22 cellular contexts compared by ENCODE assay signal in the genomic region with DNA sequence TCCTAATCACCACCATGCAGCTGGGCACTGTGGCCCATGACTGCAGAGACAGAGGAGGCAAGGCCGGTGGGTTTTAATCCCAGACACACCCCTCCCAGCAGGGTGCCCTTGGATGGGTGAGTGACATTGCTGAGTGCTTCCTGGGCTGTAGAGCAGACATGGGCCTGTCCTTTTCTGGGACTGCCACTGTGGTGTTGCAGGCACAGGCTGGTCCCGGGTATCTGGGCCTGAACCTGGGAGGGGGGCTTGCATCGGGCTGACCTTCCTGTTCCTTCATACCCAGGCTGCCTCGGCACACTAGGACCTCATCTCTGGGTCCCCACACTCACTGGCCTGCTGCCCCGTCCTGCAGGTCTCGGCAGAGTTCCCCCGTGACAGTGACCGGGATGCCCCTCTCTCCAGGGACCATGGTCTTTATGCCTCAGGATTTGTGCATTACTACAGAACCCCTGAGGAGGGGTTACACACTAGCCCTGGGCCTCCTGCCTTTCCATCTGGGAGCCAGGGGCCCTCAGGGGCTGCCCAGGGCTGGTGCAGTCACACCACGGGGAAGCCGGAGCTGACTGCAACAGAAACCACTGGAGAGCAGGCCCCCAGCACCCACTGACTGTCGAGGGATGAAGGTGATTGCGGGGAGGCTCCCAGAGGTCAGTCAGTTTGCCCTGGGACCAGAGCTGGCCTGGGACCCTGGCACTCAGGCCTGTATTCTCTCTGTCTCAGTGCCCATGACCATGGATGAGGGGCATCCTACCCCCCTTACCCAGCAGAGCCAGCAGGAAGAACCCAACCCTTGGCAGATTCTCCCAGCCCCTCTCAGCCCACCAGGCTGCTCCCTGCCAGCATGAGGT. TPM values are rescaled to one million over a fixed set of nuclear protein-coding genes. Genes with fewer than 3 reads are reported as not detected.
DNase-seq lines count a peak whose midpoint lies in the region; ATAC-seq and TF ChIP-seq lines count a peak whose summit lies in the region.
"Had no signal": no experiment of that assay in that cellular context is flagged by ENCODE, and none has a peak within 500 bp of the region (broad histone marks: within the 10 kb centered on the region; RNA-seq: fewer than 3 reads in every experiment).

No MANE protein-coding gene starts in this region.

- no peak overlapping the region for H3K4me3 Mint-ChIP-seq in neural progenitor cell
- no peak overlapping the region for H3K4me3 Mint-ChIP-seq in stimulated activated naive CD8-positive, alpha-beta T cell treated with anti-CD3 and anti-CD28 coated beads, Interleukin-15, amount 100 ng/mL, for 72 hours
- H3K4me3 Mint-ChIP-seq: B cell had no signal

- H3K27me3 ChIP-seq in neural progenitor cell (peaks cover 8% of the 10 kb centered on the region), vagina (no peaks in the 10 kb centered on the region), MG63 (no peaks in the 10 kb centered on the region)

- no peaks in the 10 kb centered on the region for H3F3A ChIP-seq in neural progenitor cell (ENCODE audit: low read depth)

- H3K9me3 ChIP-seq in neural progenitor cell (ENCODE audit: low read depth) (no peaks in the 10 kb centered on the region), vagina (no peaks in the 10 kb centered on the region), MG63 (no peaks in the 10 kb centered on the region)

- no peak overlapping the region for H3K27ac Mint-ChIP-seq in neural progenitor cell
- no peak overlapping the region for H3K27ac Mint-ChIP-seq in stimulated activated naive CD8-positive, alpha-beta T cell treated with anti-CD3 and anti-CD28 coated beads, Interleukin-15, amount 100 ng/mL, for 72 hours
- H3K27ac Mint-ChIP-seq: B cell had no signal

- H3K36me3 ChIP-seq in neural progenitor cell, result no peaks in the 10 kb centered on the region
- no peaks in the 10 kb centered on the region for H3K36me3 ChIP-seq in vagina
- no peaks in the 10 kb centered on the region for H3K36me3 ChIP-seq in MG63

- H3K36me3 Mint-ChIP-seq in neural progenitor cell, result no peaks in the 10 kb centered on the region

- peaks cover 7% of the 10 kb centered on the region for H3K4me1 Mint-ChIP-seq in neural progenitor cell
- no peaks in the 10 kb centered on the region for H3K4me1 Mint-ChIP-seq in stimulated activated naive CD8-positive, alpha-beta T cell treated with anti-CD3 and anti-CD28 coated beads, Interleukin-15, amount 100 ng/mL, for 72 hours
- H3K4me1 Mint-ChIP-seq: B cell had no signal

- H3K27me3 Mint-ChIP-seq in neural progenitor cell (ENCODE audit: insufficient read depth, low read depth), result peaks cover 20% of the 10 kb centered on the region
- peaks cover 9% of the 10 kb centered on the region for H3K27me3 Mint-ChIP-seq in stimulated activated naive CD8-positive, alpha-beta T cell treated with anti-CD3 and anti-CD28 coated beads, Interleukin-15, amount 100 ng/mL, for 72 hours

- no peak overlapping the region for H3K9ac ChIP-seq in neural progenitor cell

- H4K20me1 ChIP-seq in neural progenitor cell (ENCODE audit: low read depth), result no peaks in the 10 kb centered on the region

- no peaks in the 10 kb centered on the region for H3K79me2 ChIP-seq in neural progenitor cell (ENCODE audit: low read depth)

- ATAC-seq in stimulated activated naive CD8-positive, alpha-beta T cell treated with anti-CD3 and anti-CD28 coated beads, Interleukin-15, amount 100 ng/mL, for 72 hours, result no peak
- ATAC-seq: GM12878, HCT116 had no signal

- no peak overlapping the region for H3K4me3 ChIP-seq in neural progenitor cell
- H3K4me3 ChIP-seq in vagina, result no peak overlapping the region
- no peak overlapping the region for H3K4me3 ChIP-seq in MG63
- H3K4me3 ChIP-seq: GM12878 had no signal

- H3K27ac ChIP-seq in neural progenitor cell (no peak overlapping the region), vagina (no peak overlapping the region)
- H3K27ac ChIP-seq: 22Rv1 had no signal

- H3K4me1 ChIP-seq in neural progenitor cell (no peaks in the 10 kb centered on the region), vagina (no peaks in the 10 kb centered on the region)

- no peak overlapping the region for H2AFZ ChIP-seq in neural progenitor cell (replicated peaks)

- DNase-seq in DMS53 (lab: John Stamatoyannopoulos, UW), result peak; percentile 55
- no peak for DNase-seq in DMS53 treated with DMSO at 0.1 percent for 48 hours (lab: John Stamatoyannopoulos, UW; ENCODE audit: unreplicated experiment)
- peak; percentile 48 for DNase-seq in ecto neural progenitor cell (ENCODE audit: low spot score)
- peak; percentile 42 for DNase-seq in neural progenitor cell (ENCODE audit: low spot score)
- DNase-seq in vagina (ENCODE audit: extremely low spot score in 2 of 2), result peak; percentile 77 to 84
- DNase-seq in MG63, result no peak
- no peak for DNase-seq in NCI-H510A treated with DMSO at 0.1 percent for 48 hours (lab: John Stamatoyannopoulos, UW)
- DNase-seq in stimulated activated naive CD8-positive, alpha-beta T cell treated with anti-CD3 and anti-CD28 coated beads, Interleukin-15, amount 100 ng/mL, for 72 hours, result no peak
- DNase-seq: DMS 273 treated with DMSO at 0.1 percent for 48 hours, GDM1, GOT3, NCI-H1105 treated with DMSO at 0.1 percent for 48 hours, NCI-H1694, NCI-H2081 treated with DMSO at 0.1 percent for 48 hours, SIG-M5 had no signal

- H3K4me2 ChIP-seq in neural progenitor cell, result no peak overlapping the region

- no peak for TF ChIP-seq POLR2A in vagina (IDR thresholded peaks at IDR 0.05)

- H3K9me3 Mint-ChIP-seq in neural progenitor cell, result no peaks in the 10 kb centered on the region
- no peaks in the 10 kb centered on the region for H3K9me3 Mint-ChIP-seq in stimulated activated naive CD8-positive, alpha-beta T cell treated with anti-CD3 and anti-CD28 coated beads, Interleukin-15, amount 100 ng/mL, for 72 hours

- TF ChIP-seq CTCF in neural progenitor cell (IDR thresholded peaks at IDR 0.05) (no peak), vagina (IDR thresholded peaks at IDR 0.05) (no peak)

- intact Hi-C loops in vagina (cut with DNase I), result no loop called here

RNA-seq across cellular contexts. Expression of gene SLC25A48, which starts 8.9 kb away (rescaled TPM):
- not detected in 2 replicates for total RNA-seq in neural progenitor cell (ENCODE audit: low replicate concordance)
- total RNA-seq in vagina, result 0.49 TPM
- total RNA-seq in MG63 (2014; rRNA removed; shearing (Covaris generic); ENCODE audit: low replicate concordance), result not detected in 2 replicates
- total RNA-seq: B cell, Daoy, LHCN-M2, RPMI7951 had no signal

Comparison
In these comparisons a context has a peak if more than half of its experiments do, and no peak if none do; other contexts are left out.
1. DNase-seq: peak in DMS53 (single experiment), ecto neural progenitor cell (single experiment), neural progenitor cell (single experiment) and vagina (2 of 2); none in DMS53 treated with DMSO at 0.1 percent for 48 hours (single experiment), MG63 (single experiment), NCI-H510A treated with DMSO at 0.1 percent for 48 hours (single experiment) and stimulated activated naive CD8-positive, alpha-beta T cell treated with anti-CD3 and anti-CD28 coated beads, Interleukin-15, amount 100 ng/mL, for 72 hours (0 of 2).